ENCODE assay signal across 8 cellular contexts in the genomic region with DNA sequence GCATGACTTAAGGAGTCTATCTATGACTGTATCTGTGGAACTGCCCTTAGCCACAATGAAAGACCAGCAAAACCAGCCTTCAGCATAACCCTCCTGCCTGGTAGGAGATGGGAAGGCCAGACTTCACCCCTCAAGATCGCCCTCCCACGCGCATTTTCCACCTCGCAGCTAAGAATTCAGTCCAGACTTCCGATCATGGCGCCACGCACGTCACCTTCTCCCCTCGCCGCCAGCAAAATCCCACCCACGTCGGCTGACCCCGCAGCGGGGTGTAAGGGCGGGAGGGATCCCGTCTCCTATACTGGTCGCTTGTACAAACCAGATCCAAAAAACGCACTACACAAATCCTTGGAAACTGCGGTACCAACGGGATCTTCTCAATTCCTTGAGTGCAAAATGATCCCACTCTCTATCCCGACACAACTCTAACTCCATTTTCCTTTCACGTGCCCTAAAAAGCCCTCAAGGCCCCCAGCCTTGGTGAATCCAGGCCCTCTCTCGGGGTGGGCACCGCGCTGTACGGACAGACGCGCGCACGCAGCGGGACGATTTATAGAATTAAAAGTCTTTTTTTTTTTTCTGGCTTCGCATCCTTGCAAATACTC. TPM values are rescaled to one million over a fixed set of nuclear protein-coding genes. Genes with fewer than 3 reads are reported as not detected.
A peak's percentile ranks its signal among the peaks of the same experiment; 100 is the strongest.
DNase-seq lines count a peak whose midpoint lies in the region; ATAC-seq and TF ChIP-seq lines count a peak whose summit lies in the region.

No MANE protein-coding gene starts in this region.

- peak overlapping the region; percentile 92 for H3K9ac ChIP-seq in endodermal cell (ENCODE audit: extremely low read depth, low read length, poor library complexity, severe bottlenecking)

- 0% methylated on average over 3 to 33 of the region's 33 CpGs for WGBS in endodermal cell (ENCODE audit: insufficient coverage in 1 of 2, insufficient read length in 1 of 2), 2 experiments
- WGBS in mesodermal cell (ENCODE audit: insufficient coverage in 2 of 2), 2 experiments: 0% methylated on average over 21 to 22 of the region's 33 CpGs

- no peaks in the 10 kb centered on the region for H3K9me3 ChIP-seq in endodermal cell (ENCODE audit: control insufficient read depth, low read length)
- no peaks in the 10 kb centered on the region for H3K9me3 ChIP-seq in mesodermal cell (ENCODE audit: control insufficient read depth, low read length)

- TF ChIP-seq CTCF in GM12865 (IDR thresholded peaks at IDR 0.05; ENCODE audit: insufficient read depth, low read depth, low read length, missing control alignments) (no peak), endodermal cell (conservative IDR thresholded peaks at IDR 0.05) (no peak)

- DNase-seq in GM12865 (ENCODE audit: low read depth): peak; percentile 64
- DNase-seq in NCI-H2227 treated with DMSO at 0.1 percent for 48 hours (lab: John Stamatoyannopoulos, UW): peak; percentile 92
- peak; percentile 36 for DNase-seq in activated CD8-positive, alpha-beta memory T cell treated with anti-CD3 and anti-CD28 coated beads, Interleukin-2, amount 50 U/mL, for 1 hour (ENCODE audit: extremely low read depth)
- peak; percentile 83 for DNase-seq in endodermal cell
- DNase-seq in stimulated activated CD8-positive, alpha-beta memory T cell treated with anti-CD3 and anti-CD28 coated beads, Interleukin-12 subunit alpha, Interleukin-12 subunit beta, amount 100 ng/mL, for 1 hour (ENCODE audit: low read depth): peak; percentile 25
- DNase-seq in DMS153 (lab: John Stamatoyannopoulos, UW): no peak

- H3K36me3 ChIP-seq in endodermal cell (ENCODE audit: control insufficient read depth, insufficient read depth, low read length) (no peaks in the 10 kb centered on the region), mesodermal cell (ENCODE audit: control insufficient read depth, insufficient read depth, low read length) (peaks cover 6% of the 10 kb centered on the region)

- H3K4me1 ChIP-seq in endodermal cell (ENCODE audit: control insufficient read depth, insufficient read depth, low read length): peaks cover 5% of the 10 kb centered on the region
- peaks cover 6% of the 10 kb centered on the region for H3K4me1 ChIP-seq in mesodermal cell (ENCODE audit: control insufficient read depth, insufficient read depth, low read length, poor library complexity, severe bottlenecking)

- H3K27me3 ChIP-seq in endodermal cell (ENCODE audit: control insufficient read depth, insufficient read depth, low read length, poor library complexity, severe bottlenecking): no peaks in the 10 kb centered on the region

- H3K36me3 Mint-ChIP-seq in endodermal cell (ENCODE audit: low read depth): no peaks in the 10 kb centered on the region

- H3K27me3 Mint-ChIP-seq in endodermal cell (ENCODE audit: insufficient read depth): no peaks in the 10 kb centered on the region

- peak overlapping the region; percentile 99 for H3K27ac Mint-ChIP-seq in endodermal cell

- no peak for ATAC-seq in HG02678 (IDR thresholded peaks at IDR 0.05; ENCODE audit: unreplicated experiment)

- H3K4me3 ChIP-seq in GM12865 (ENCODE audit: low read depth, low read length): peak overlapping the region; percentile 87
- peak overlapping the region; percentile 89 for H3K4me3 ChIP-seq in endodermal cell (ENCODE audit: low read length)
- peak overlapping the region; percentile 87 for H3K4me3 ChIP-seq in mesodermal cell (ENCODE audit: extremely low read depth, insufficient read depth, low read length, poor library complexity, severe bottlenecking)

- peak overlapping the region; percentile 100 for H3K4me3 Mint-ChIP-seq in endodermal cell

- peak overlapping the region; percentile 98 for H3K27ac ChIP-seq in endodermal cell (ENCODE audit: low read depth, low read length)
- peak overlapping the region; percentile 100 for H3K27ac ChIP-seq in mesodermal cell (ENCODE audit: low read depth, low read length, severe bottlenecking)

- no peaks in the 10 kb centered on the region for H3K9me3 Mint-ChIP-seq in endodermal cell

- peaks cover 31% of the 10 kb centered on the region for H3K4me1 Mint-ChIP-seq in endodermal cell

RNA-seq across cellular contexts. Expression of gene BMPR2, which starts 1.0 kb away (rescaled TPM):
- total RNA-seq in endodermal cell: 10 to 100 TPM; 42.2 to 56.3 TPM
- polyA plus RNA-seq in endodermal cell (2013, experiment 1 of 2): 32.5 TPM
- polyA plus RNA-seq in endodermal cell (2013, experiment 2 of 2): 36.1 TPM
- 43.2 TPM for polyA plus RNA-seq in mesodermal cell (2013, experiment 1 of 2)
- 35.9 TPM for polyA plus RNA-seq in mesodermal cell (2013, experiment 2 of 2)
